Comparison of ENCODE assay signal across 1 cellular context in the genomic region with DNA sequence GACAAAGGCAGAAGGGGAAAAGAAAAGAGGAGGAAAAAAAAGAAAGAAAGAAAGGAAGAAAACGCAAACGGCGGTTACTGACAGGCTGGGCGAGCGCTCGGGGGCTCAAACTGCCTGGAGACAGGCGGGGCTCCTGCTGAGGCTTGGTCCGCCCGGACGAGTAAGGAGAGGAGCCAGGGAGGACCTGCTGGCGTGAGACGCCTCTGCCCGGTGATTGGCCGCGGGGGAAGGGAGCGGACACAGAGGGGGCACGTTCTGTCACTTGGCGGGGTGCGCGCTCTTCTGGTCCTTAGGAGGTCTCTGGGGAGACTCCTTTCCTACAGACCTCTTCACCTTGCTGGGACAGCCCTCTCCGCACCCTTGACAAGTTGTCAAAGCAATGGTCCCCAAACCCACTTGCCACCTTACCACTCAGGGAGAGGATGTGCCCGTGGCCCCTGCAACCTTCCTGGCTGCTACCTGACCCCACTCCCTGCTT.
A peak's percentile ranks its signal among the peaks of the same experiment; 100 is the strongest.
TF ChIP-seq lines count a peak whose summit lies in the region.

No MANE protein-coding gene starts in this region.

TF ChIP-seq in A549, 52 proteins besides CTCF, POLR2A, EP300 and RAD21 (continued from another document):
- TF ChIP-seq RFX5 (IDR thresholded peaks at IDR 0.05) = peak; percentile 79; the same call in 1 of the 2 replicates
- no peak for TF ChIP-seq ZNF302 (CRISPR knock-in tag; IDR thresholded peaks at IDR 0.05)
- TF ChIP-seq ATOH8 (CRISPR knock-in tag; IDR thresholded peaks at IDR 0.05; ENCODE audit: low read depth) = no peak
- no peak for TF ChIP-seq HEYL (CRISPR knock-in tag; IDR thresholded peaks at IDR 0.05)
- peak; percentile 9; the same call in 1 of the 2 replicates for TF ChIP-seq MAX (IDR thresholded peaks at IDR 0.05)
- TF ChIP-seq HOXB13 (CRISPR knock-in tag; IDR thresholded peaks at IDR 0.05; ENCODE audit: low read depth) = no peak
- no peak for TF ChIP-seq KDM1A (IDR thresholded peaks at IDR 0.05; ENCODE audit: low read depth)
- TF ChIP-seq EHMT2 (IDR thresholded peaks at IDR 0.05; ENCODE audit: low read depth) = no peak
- TF ChIP-seq REST (IDR thresholded peaks at IDR 0.05) = no peak
- no peak for TF ChIP-seq MAFK (IDR thresholded peaks at IDR 0.05; ENCODE audit: partially characterized antibody)
